In the genomic region with DNA sequence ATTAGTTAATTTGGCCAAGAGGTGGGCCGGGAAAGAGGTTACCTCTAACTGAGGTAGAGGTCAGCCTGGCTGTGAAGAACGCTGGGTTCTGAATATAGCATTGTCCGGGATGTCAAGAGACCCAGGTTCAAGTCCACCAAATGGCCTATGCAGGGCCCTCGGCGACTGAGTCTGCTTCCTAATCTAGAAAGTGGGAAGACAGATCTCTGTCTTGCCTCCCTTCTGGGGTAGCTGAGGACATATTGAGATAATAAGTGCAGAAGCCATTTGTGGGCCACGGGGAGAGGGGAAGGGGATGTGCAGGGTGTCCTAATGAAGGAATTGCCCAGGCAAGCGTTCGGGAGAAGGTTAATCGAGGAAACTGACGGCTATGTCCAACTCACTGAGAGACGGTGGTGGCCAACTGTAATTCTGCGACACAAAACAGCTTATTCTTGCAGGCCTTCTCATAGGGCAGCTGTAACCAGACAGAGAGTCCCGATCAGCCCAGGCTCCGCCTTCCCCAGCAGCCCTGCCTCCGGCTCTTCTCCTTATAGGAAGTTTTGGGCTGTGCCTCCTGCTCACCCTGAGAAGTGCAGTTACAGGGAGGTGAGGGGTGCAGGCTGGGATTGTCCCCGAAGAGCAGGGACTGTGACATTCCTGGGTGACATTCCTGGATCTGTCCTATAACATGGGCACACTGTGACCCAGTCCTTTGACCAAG, we compare ENCODE assay signal across 15 cellular contexts. TPM values are rescaled to one million over a fixed set of nuclear protein-coding genes. Genes with fewer than 3 reads are reported as not detected.
DNase-seq lines count a peak whose midpoint lies in the region; ATAC-seq, FAIRE-seq and TF ChIP-seq lines count a peak whose summit lies in the region.
"Had no signal": no experiment of that assay in that cellular context is flagged by ENCODE, and none has a peak within 500 bp of the region (broad histone marks: within the 10 kb centered on the region; RNA-seq: fewer than 3 reads in every experiment).

No MANE protein-coding gene starts in this region.

- 0 out of 2 replicates have a peak overlapping the region, but pooled peaks have one; percentile 57 for H3K4me2 ChIP-seq in GM23338
- H3K4me2 ChIP-seq in K562 (ENCODE audit: insufficient read depth, low read length), result no peak overlapping the region
- H3K4me2 ChIP-seq in neural progenitor cell, result peak overlapping the region; percentile 63

- no peaks in the 10 kb centered on the region for H3K9me1 ChIP-seq in K562 (ENCODE audit: control insufficient read depth, insufficient read depth, low read length)

- no peak for TF ChIP-seq POLR2A in K562 (conservative IDR thresholded peaks at IDR 0.05)

- H3F3A ChIP-seq in GM23338 (replicated peaks; ENCODE audit: low read depth), result peaks cover 10% of the 10 kb centered on the region; the same call in 1 of the 2 replicates
- peaks cover 15% of the 10 kb centered on the region for H3F3A ChIP-seq in neural progenitor cell (ENCODE audit: low read depth)

- H2AFZ ChIP-seq in GM23338 (peak overlapping the region; percentile 23; the same call in 1 of the 2 replicates), K562 (ENCODE audit: low read depth, low read length) (peak overlapping the region; percentile 44; the same call in 1 of the 2 replicates), neural progenitor cell (replicated peaks) (no peak overlapping the region)

- H3K9ac ChIP-seq in K562 (ENCODE audit: insufficient read depth in 1 of 2, low read depth in 2 of 2, low read length in 2 of 2), result no peak overlapping the region
- H3K9ac ChIP-seq in neural progenitor cell, result no peak overlapping the region
- H3K9ac ChIP-seq: parathyroid adenoma had no signal

- no peak for FAIRE-seq in K562 (lab: Jason Lieb, UNC)
- FAIRE-seq: frontal cortex had no signal

- intact Hi-C loops in K562 (cut with micrococcal nuclease), result loop anchor here (10.0 kb wide), 2 partner anchors 165 to 335 kb away; no protein-coding TSS in a partner anchor

- H3K27me3 Mint-ChIP-seq in GM23338 (ENCODE audit: insufficient read depth, low read depth, poor library complexity) (peaks cover 10% of the 10 kb centered on the region), neural progenitor cell (ENCODE audit: insufficient read depth, low read depth) (peaks cover 15% of the 10 kb centered on the region)

- no peaks in the 10 kb centered on the region for H3K27me3 ChIP-seq in GM23338 (ENCODE audit: insufficient read depth)
- peaks cover under 1 to 10% of the 10 kb centered on the region in 2 experiments; a peak in 4 of 5 replicates for H3K27me3 ChIP-seq in K562 (ENCODE audit: control insufficient read depth in 2 of 2, insufficient read depth in 2 of 2, low read length in 2 of 2)
- H3K27me3 ChIP-seq in neural progenitor cell, result peaks cover 7% of the 10 kb centered on the region
- H3K27me3 ChIP-seq: adrenal gland, upper lobe of left lung had no signal

- ATAC-seq in GM23338, result peak; percentile 43
- peak; percentile 21; the same call in 1 of the 3 replicates for ATAC-seq in K562
- no peak for ATAC-seq in GM19324 (IDR thresholded peaks at IDR 0.05; ENCODE audit: low FRiP score, unreplicated experiment)

- H3K4me3 Mint-ChIP-seq in GM23338, result no peak overlapping the region; the same call in 2 of the 3 replicates
- H3K4me3 Mint-ChIP-seq in neural progenitor cell, result peak overlapping the region; percentile 19

- H3K4me1 Mint-ChIP-seq in GM23338 (peaks cover 27% of the 10 kb centered on the region), neural progenitor cell (peaks cover 26% of the 10 kb centered on the region)

- H3K36me3 Mint-ChIP-seq in GM23338 (ENCODE audit: low read depth) (no peaks in the 10 kb centered on the region), neural progenitor cell (no peaks in the 10 kb centered on the region)

- H3K27ac Mint-ChIP-seq in GM23338, result no peak overlapping the region
- peak overlapping the region; percentile 76 for H3K27ac Mint-ChIP-seq in neural progenitor cell

- no TSS peak for BruUV-seq in K562 (replicated peaks; lab: Mats Ljungman, UMichigan)

- H3K79me2 ChIP-seq in GM23338 (replicated peaks; ENCODE audit: insufficient read depth) (no peaks in the 10 kb centered on the region), K562 (ENCODE audit: control insufficient read depth, insufficient read depth, low read length) (no peaks in the 10 kb centered on the region), neural progenitor cell (ENCODE audit: low read depth) (no peaks in the 10 kb centered on the region)
- H3K79me2 ChIP-seq: parathyroid adenoma had no signal

- in situ Hi-C loops in K562 (cut with MboI), result no loop called here

- CTCF ChIA-PET in K562 (lab: Yijun Ruan, JAX; ENCODE audit: low intra/inter-chr PET ratio), result interaction anchor here (1.2 kb wide), 1 partner anchor 88 kb away, joined by 3 read pairs; no protein-coding TSS in a partner anchor

- H3K4me1 ChIP-seq in GM23338 (ENCODE audit: insufficient read depth), result peaks cover 24% of the 10 kb centered on the region; the same call in 1 of the 2 replicates
- peaks cover 4 to 10% of the 10 kb centered on the region in 2 experiments; a peak in 2 of 5 replicates for H3K4me1 ChIP-seq in K562 (replicated peaks in 1 of 2; ENCODE audit: control insufficient read depth in 2 of 2, insufficient read depth in 2 of 2, low read length in 2 of 2)
- peaks cover 19% of the 10 kb centered on the region for H3K4me1 ChIP-seq in neural progenitor cell
- H3K4me1 ChIP-seq: adrenal gland had no signal

- H3K4me3 ChIP-seq in GM23338 (no peak overlapping the region), K562 (no peak overlapping the region), neural progenitor cell (no peak overlapping the region)
- H3K4me3 ChIP-seq: adrenal gland, skin epidermis, upper lobe of left lung had no signal

- POLR2A ChIA-PET in K562 (lab: Yijun Ruan, JAX), result interaction anchor here (0.7 to 1.1 kb wide), 3 partner anchors 8 to 16 kb away, joined by 3 to 4 read pairs (median 3); a partner anchor contains a TSS

- H4K20me1 ChIP-seq in GM23338 (replicated peaks; ENCODE audit: insufficient read depth) (no peaks in the 10 kb centered on the region), K562 (replicated peaks; ENCODE audit: control insufficient read depth, insufficient read depth, low read length) (no peaks in the 10 kb centered on the region), neural progenitor cell (ENCODE audit: low read depth) (no peaks in the 10 kb centered on the region)

- H3K9me3 Mint-ChIP-seq in GM23338 (0 out of 3 replicates have a peak, but pooled peaks cover 3% of the 10 kb centered on the region), neural progenitor cell (no peaks in the 10 kb centered on the region)

- H3K27ac ChIP-seq in GM23338 (ENCODE audit: low read depth) (no peak overlapping the region), K562 (ENCODE audit: extremely low read depth, low read depth, low read length) (no peak overlapping the region), neural progenitor cell (no peak overlapping the region)
- H3K27ac ChIP-seq: adrenal gland, parathyroid adenoma, upper lobe of left lung had no signal

- TF ChIP-seq EP300 in K562 (IDR thresholded peaks at IDR 0.05; ENCODE audit: low read length), result no peak

- no peaks in the 10 kb centered on the region for H3K9me3 ChIP-seq in K562 (replicated peaks; ENCODE audit: control insufficient read depth, insufficient read depth, low read depth, low read length)
- H3K9me3 ChIP-seq in neural progenitor cell (ENCODE audit: low read depth), result no peaks in the 10 kb centered on the region
- H3K9me3 ChIP-seq: adrenal gland, upper lobe of left lung had no signal

- peak; percentile 37 for DNase-seq in NCI-H82 (lab: John Stamatoyannopoulos, UW)
- DNase-seq in NCI-H82 treated with DMSO at 0.1 percent for 48 hours (lab: John Stamatoyannopoulos, UW; ENCODE audit: unreplicated experiment), result no peak
- DNase-seq in GM23338 (ENCODE audit: low spot score), result peak; percentile 46
- no peak for DNase-seq in K562 (ENCODE audit: extremely low read depth in 1 of 4, low spot score in 3 of 4)
- peak; percentile 37 for DNase-seq in neural progenitor cell (ENCODE audit: low spot score)
- no peak for DNase-seq in HUDEP-2 (lab: John Stamatoyannopoulos, UW; ENCODE audit: unreplicated experiment in 76 of 76)
- no peak for DNase-seq in NCI-H345 treated with DMSO at 0.1 percent for 48 hours (lab: John Stamatoyannopoulos, UW; ENCODE audit: unreplicated experiment)
- DNase-seq: adrenal gland, EL, KG1 had no signal

- H3K9me2 ChIP-seq in GM23338 (ENCODE audit: insufficient read depth), result no peaks in the 10 kb centered on the region

- TF ChIP-seq RAD21 in K562 (CRISPR knock-in tag; conservative IDR thresholded peaks at IDR 0.05 in 1 of 2, IDR thresholded peaks at IDR 0.05 in 1 of 2), result no peak

- no peak for TF ChIP-seq CTCF in GM23338 (conservative IDR thresholded peaks at IDR 0.05; ENCODE audit: low read depth in 2 of 2)
- no peak for TF ChIP-seq CTCF in K562 (IDR thresholded peaks at IDR 0.05 in 2 of 3, conservative IDR thresholded peaks at IDR 0.05 in 1 of 3; ENCODE audit: insufficient read depth in 2 of 3, low read depth in 1 of 3, low read length in 3 of 3)
- TF ChIP-seq CTCF in neural progenitor cell (IDR thresholded peaks at IDR 0.05), result no peak

- WGBS in K562 (ENCODE audit: insufficient coverage, low coverage, missing lambda C conversion rate), result 42% methylated on average over 11 of the region's 16 CpGs

- H3K36me3 ChIP-seq in GM23338 (ENCODE audit: insufficient read depth) (no peaks in the 10 kb centered on the region), K562 (ENCODE audit: control insufficient read depth, insufficient read depth, low read length) (no peaks in the 10 kb centered on the region), neural progenitor cell (no peaks in the 10 kb centered on the region)
- H3K36me3 ChIP-seq: adrenal gland, upper lobe of left lung had no signal

RNA-seq across cellular contexts. Expression of a gene that starts 15.9 kb away (rescaled TPM):
- 34.0 and 35.1 TPM in 2 replicates for total RNA-seq in GM23338 (2014; rRNA removed; shearing (Covaris generic))
- 5.8 and 6.1 TPM in 2 replicates for polyA plus RNA-seq in GM23338 (2016; fragmentation: Nextera tagmentation; extraction: Ambion mirVana)
- total RNA-seq in K562 (2011; cell fraction: chromatin; rRNA removed; ENCODE audit: low replicate concordance), result 12.9 and 20.9 TPM in 2 replicates
- 13.8 and 17.3 TPM in 2 replicates for total RNA-seq in K562 (2011; cell fraction: nucleolus; rRNA removed)
- total RNA-seq in K562 (2011; cell fraction: nucleoplasm; rRNA removed), result 10.5 and 14.7 TPM in 2 replicates
- total RNA-seq in K562 (2014; rRNA removed), result 12.1 and 14.5 TPM in 2 replicates
- total RNA-seq in K562 (2014; rRNA removed; fragmentation: Illumina TruSeq; extraction: Trizol), result 10.2 and 10.6 TPM in 2 replicates
- total RNA-seq in K562 (2015; rRNA removed; fragmentation: Illumina TruSeq; extraction: Trizol), result 9.9 and 11.0 TPM in 2 replicates
- total RNA-seq in K562 (2021), result 12.9 and 13.5 TPM in 2 replicates
- 5.9 and 9.0 TPM in 2 replicates for polyA plus RNA-seq in K562 (2011; rRNA removed)
- 5.1 and 9.0 TPM in 2 replicates for polyA plus RNA-seq in K562 (2011; cell fraction: cytosol; rRNA removed)
- 3.7 and 4.1 TPM in 2 replicates for polyA plus RNA-seq in K562 (2011; cell fraction: nucleus; rRNA removed)
- polyA plus RNA-seq in K562 (2012), result 6.1 and 6.2 TPM in 2 replicates
- 9.5 and 11.0 TPM in 2 replicates for polyA plus RNA-seq in K562 (2014; fragmentation: Illumina TruSeq; extraction: Trizol)
- under 1 TPM; 0.81 to 0.87 TPM for polyA plus RNA-seq in K562 (2014; fragmentation: Nextera tagmentation; extraction: Ambion mirVana)
- 7.1 and 7.2 TPM in 2 replicates for polyA plus RNA-seq in K562 (2014; rRNA removed)
- polyA minus RNA-seq in K562 (2011; rRNA and poly(A)+ RNA removed), result 13.5 and 16.4 TPM in 2 replicates
- 9.4 and 11.0 TPM in 2 replicates for polyA minus RNA-seq in K562 (2011; cell fraction: cytosol; rRNA and poly(A)+ RNA removed)
- polyA minus RNA-seq in K562 (2011; cell fraction: nucleus; rRNA and poly(A)+ RNA removed), result 5.8 and 9.4 TPM in 2 replicates
- 14.8 and 21.2 TPM in 2 replicates for total RNA-seq in neural progenitor cell (ENCODE audit: low replicate concordance)

RNA-seq across cellular contexts. Expression of a gene that starts 43.6 kb away (rescaled TPM):
- total RNA-seq in GM23338 (2014; rRNA removed; shearing (Covaris generic)), result 11.6 and 13.6 TPM in 2 replicates
- polyA plus RNA-seq in GM23338 (2016; fragmentation: Nextera tagmentation; extraction: Ambion mirVana) (7.4 and 7.5 TPM in 2 replicates), K562 (2011; rRNA removed) (2.7 and 4.0 TPM in 2 replicates), K562 (2014; fragmentation: Illumina TruSeq; extraction: Trizol) (1.1 and 1.6 TPM in 2 replicates), K562 (2014; fragmentation: Nextera tagmentation; extraction: Ambion mirVana) (under 1 TPM; 0.31 to 0.61 TPM), K562 (2014; rRNA removed) (0.49 and 1.2 TPM in 2 replicates)
- total RNA-seq in K562 (2011; cell fraction: chromatin; rRNA removed; ENCODE audit: low replicate concordance), result 3.7 and 10.0 TPM in 2 replicates
- 4.3 and 7.7 TPM in 2 replicates for total RNA-seq in K562 (2011; cell fraction: nucleolus; rRNA removed)
- 2.3 and 4.7 TPM in 2 replicates for total RNA-seq in K562 (2011; cell fraction: nucleoplasm; rRNA removed)
- total RNA-seq in K562 (2014; rRNA removed) (1.3 and 1.8 TPM in 2 replicates), K562 (2014; rRNA removed; fragmentation: Illumina TruSeq; extraction: Trizol) (0.35 and 1.5 TPM in 2 replicates), K562 (2015; rRNA removed; fragmentation: Illumina TruSeq; extraction: Trizol) (0.87 and 1.5 TPM in 2 replicates), K562 (2021) (1.6 and 1.8 TPM in 2 replicates), neural progenitor cell (ENCODE audit: low replicate concordance) (0.68 TPM in 1 of 2 replicates, not detected in the other)
- 2.2 and 4.5 TPM in 2 replicates for polyA plus RNA-seq in K562 (2011; cell fraction: cytosol; rRNA removed)
- polyA plus RNA-seq in K562 (2011; cell fraction: nucleus; rRNA removed), result 4.0 and 10.8 TPM in 2 replicates
- 2.0 and 2.1 TPM in 2 replicates for polyA plus RNA-seq in K562 (2012)
- polyA minus RNA-seq in K562 (2011; rRNA and poly(A)+ RNA removed), result 1.0 and 2.8 TPM in 2 replicates
- 3.1 and 4.7 TPM in 2 replicates for polyA minus RNA-seq in K562 (2011; cell fraction: cytosol; rRNA and poly(A)+ RNA removed)
- 1.8 and 3.2 TPM in 2 replicates for polyA minus RNA-seq in K562 (2011; cell fraction: nucleus; rRNA and poly(A)+ RNA removed)

Comparison
In these comparisons a context has a peak if more than half of its experiments do, and no peak if none do; other contexts are left out.
1. DNase-seq: peak in NCI-H82 (single experiment), GM23338 (single experiment) and neural progenitor cell (single experiment); none in NCI-H82 treated with DMSO at 0.1 percent for 48 hours (single experiment), K562 (0 of 4), HUDEP-2 (0 of 76) and NCI-H345 treated with DMSO at 0.1 percent for 48 hours (single experiment).